ENCODE assay signal across 8 cellular contexts in the genomic region with DNA sequence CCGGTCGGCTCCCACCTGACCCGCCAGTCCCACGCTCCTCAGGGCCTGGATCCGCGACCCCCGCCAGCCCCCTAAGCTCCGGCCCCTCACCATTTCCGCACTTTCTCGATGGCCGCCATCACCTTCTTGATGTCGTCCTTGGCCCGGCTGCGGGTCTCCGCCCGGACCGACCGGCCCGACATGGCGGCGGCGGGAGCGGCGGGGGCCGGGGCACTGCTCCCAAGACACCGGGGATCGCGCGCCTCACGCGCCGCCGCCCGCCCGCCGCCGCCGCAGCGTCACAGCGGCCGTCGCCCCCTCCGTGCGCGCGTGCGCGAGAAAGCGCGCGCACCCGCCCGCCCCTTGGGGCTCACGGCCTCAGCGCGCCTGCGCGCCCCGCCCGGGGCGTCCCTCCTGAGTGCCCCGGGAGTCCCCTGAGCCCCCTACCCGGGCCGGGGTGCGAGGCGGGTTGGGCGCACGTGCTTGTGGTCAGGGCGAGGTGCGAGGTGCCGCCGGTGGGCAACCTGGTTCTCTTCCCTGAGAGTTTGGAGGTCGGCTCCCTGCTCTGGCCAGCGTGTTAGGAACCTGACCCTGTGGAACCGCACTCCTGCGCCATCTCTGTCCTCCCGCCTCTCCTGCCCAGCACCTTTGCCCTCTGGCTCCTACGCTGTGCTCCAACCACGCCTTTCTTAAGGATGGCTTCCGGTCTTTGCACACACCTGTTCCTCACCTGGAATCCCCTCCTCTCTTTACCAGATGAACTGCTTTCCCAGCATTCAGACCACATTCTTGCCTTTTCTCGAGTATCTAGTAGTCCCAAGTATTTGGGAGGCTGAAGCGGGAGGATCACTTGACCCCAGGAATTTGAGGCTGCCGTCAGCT. TPM values are rescaled to one million over a fixed set of nuclear protein-coding genes. Genes with fewer than 3 reads are reported as not detected.
DNase-seq lines count a peak whose midpoint lies in the region; ATAC-seq and TF ChIP-seq lines count a peak whose summit lies in the region.

TSS of gene BCL7B (minus strand) at position 294 of the 861 bp plus-strand sequence. CDS start at position 182, 112 bp downstream.

- H3K4me3 Mint-ChIP-seq in activated naive CD4-positive, alpha-beta T cell treated with anti-CD3 and anti-CD28 coated beads, Interleukin-2, amount 10 ng/mL, durations not matched to agents 7 days and 5 days = peak within 1 kb of the TSS; percentile 96

- DNase-seq in DMS153 (lab: John Stamatoyannopoulos, UW) (peak; percentile 38), HuH-7.5 (ENCODE audit: low spot score) (peak; percentile 93), SK-MEL-5 (ENCODE audit: low read depth, low spot score) (peak; percentile 75), globus pallidus (ENCODE audit: low spot score) (peak; percentile 69), occipital lobe (lab: John Stamatoyannopoulos, UW) (peak; percentile 45), suprapubic skin (ENCODE audit: low spot score in 2 of 2) (peak; percentile 85)
- peak; percentile 82 for DNase-seq in activated naive CD4-positive, alpha-beta T cell treated with anti-CD3 and anti-CD28 coated beads, Interleukin-2, amount 10 ng/mL, durations not matched to agents 7 days and 5 days

- 14% methylated on average over 18 of the region's 83 CpGs for WGBS in suprapubic skin

- H3K27ac ChIP-seq in suprapubic skin = peak within 1 kb of the TSS; percentile 100

- no peaks in the 10 kb centered on the region for H3K27me3 ChIP-seq in suprapubic skin

- H3K36me3 ChIP-seq in suprapubic skin = peaks cover 13% of the 10 kb centered on the region

- peaks cover 13% of the 10 kb centered on the region for H3K36me3 Mint-ChIP-seq in activated naive CD4-positive, alpha-beta T cell treated with anti-CD3 and anti-CD28 coated beads, Interleukin-2, amount 10 ng/mL, durations not matched to agents 7 days and 5 days

- peaks cover 33% of the 10 kb centered on the region for H3K4me1 Mint-ChIP-seq in activated naive CD4-positive, alpha-beta T cell treated with anti-CD3 and anti-CD28 coated beads, Interleukin-2, amount 10 ng/mL, durations not matched to agents 7 days and 5 days

- peak; percentile 50 for ATAC-seq in GM21423 (IDR thresholded peaks at IDR 0.05; ENCODE audit: unreplicated experiment)

- no peaks in the 10 kb centered on the region for H3K9me3 Mint-ChIP-seq in activated naive CD4-positive, alpha-beta T cell treated with anti-CD3 and anti-CD28 coated beads, Interleukin-2, amount 10 ng/mL, durations not matched to agents 7 days and 5 days

- TF ChIP-seq CTCF in suprapubic skin (IDR thresholded peaks at IDR 0.05) = no peak

- no peaks in the 10 kb centered on the region for H3K9me3 ChIP-seq in suprapubic skin

- peak within 1 kb of the TSS; percentile 86 for H3K4me3 ChIP-seq in suprapubic skin

- H3K4me1 ChIP-seq in suprapubic skin = peaks cover 25% of the 10 kb centered on the region

- peak; percentile 46 to 79 for TF ChIP-seq POLR2A in suprapubic skin (IDR thresholded peaks at IDR 0.05)

- peaks cover 15% of the 10 kb centered on the region for H3K27me3 Mint-ChIP-seq in activated naive CD4-positive, alpha-beta T cell treated with anti-CD3 and anti-CD28 coated beads, Interleukin-2, amount 10 ng/mL, durations not matched to agents 7 days and 5 days

- in situ Hi-C loops in SK-MEL-5 (cut with HindIII; ENCODE audit: low pct_unique_long_range_greater_than_20kb, low sequenced_read_pairs) = no loop called here

- TF ChIP-seq EP300 in suprapubic skin (IDR thresholded peaks at IDR 0.05) = no peak

- CTCF ChIA-PET in activated naive CD4-positive, alpha-beta T cell treated with anti-CD3 and anti-CD28 coated beads, Interleukin-2, amount 10 ng/mL, durations not matched to agents 7 days and 5 days (lab: Charles Lee) = interaction anchor here (0.7 kb wide), 1 partner anchor 21 kb away, joined by 3 read pairs; the partner anchor contains the start of gene TBL2

- peak within 1 kb of the TSS; percentile 98 for H3K27ac Mint-ChIP-seq in activated naive CD4-positive, alpha-beta T cell treated with anti-CD3 and anti-CD28 coated beads, Interleukin-2, amount 10 ng/mL, durations not matched to agents 7 days and 5 days

RNA-seq across cellular contexts. Expression of gene BCL7B, which starts in this region (rescaled TPM):
- total RNA-seq in SK-MEL-5 (2014; rRNA removed; shearing (Covaris generic)) = 22.9 and 23.0 TPM in 2 replicates
- 85.8 and 86.9 TPM in 2 replicates for polyA plus RNA-seq in SK-MEL-5 (2015; cell fraction: cytosol; rRNA removed)
- polyA plus RNA-seq in SK-MEL-5 (2015; cell fraction: nucleus; rRNA removed) = 41.2 and 47.0 TPM in 2 replicates
- total RNA-seq in occipital lobe (9.4 TPM), suprapubic skin (10 to 100 TPM; 33.4 to 55.4 (median 46.1) TPM)

Comparison
In these comparisons a context has a peak if more than half of its experiments do, and no peak if none do; other contexts are left out.
1. Peak in every context shown above with its lines: DNase-seq, ATAC-seq, H3K4me3 ChIP-seq and H3K27ac ChIP-seq.
2. DNase-seq: peak in every context shown above with its lines; median percentile 93 in HuH-7.5; 85 in suprapubic skin; 82 in activated naive CD4-positive, alpha-beta T cell treated with anti-CD3 and anti-CD28 coated beads, Interleukin-2, amount 10 ng/mL, durations not matched to agents 7 days and 5 days; 75 in SK-MEL-5; 69 in globus pallidus; 45 in occipital lobe; 38 in DMS153.